Comparison of ENCODE assay signal across 8 cellular contexts in genomic region chr21:26572668-26573381, GRCh38. TPM values are rescaled to one million over a fixed set of nuclear protein-coding genes. Genes with fewer than 3 reads are reported as not detected.
DNase-seq lines count a peak whose midpoint lies in the region; ATAC-seq and TF ChIP-seq lines count a peak whose summit lies in the region.

Gene CYYR1, minus strand, starts transcription at chr21:26573286. Its CDS starts 346 bp downstream, at chr21:26572940.

- no peaks in the 10 kb centered on the region for H4K20me1 ChIP-seq in OCI-LY7 (ENCODE audit: insufficient read depth, low read length)

- H3K4me3 ChIP-seq in BJ (ENCODE audit: low read depth, low read length) (peak within 1 kb of the TSS; percentile 25), heart left ventricle (peak within 1 kb of the TSS; percentile 45 to 68 (median 60)), OCI-LY7 (ENCODE audit: low read depth, low read length, poor library complexity, severe bottlenecking) (no peak within 1 kb of the TSS)

- H3K9me3 ChIP-seq in heart left ventricle (peaks cover 0 to 19% (median 9%) of the 10 kb centered on the region in 12 donors), OCI-LY7 (ENCODE audit: low read length) (0 out of 2 replicates have a peak, but pooled peaks cover 12% of the 10 kb centered on the region)

- intact Hi-C loops in activated B cell treated with CpG ODN at 0.5 μM for 24 hours (cut with micrococcal nuclease), result no loop called here
- intact Hi-C loops in heart left ventricle (cut with DNase I), result loop anchor here in 5 of 10 donors (5.0 to 10.0 kb wide), 5 partner anchors 88 to 688 kb away; partner anchors contain the start of gene APP (in 2 of the 5)
- intact Hi-C loops in OCI-LY7 (cut with micrococcal nuclease; ENCODE audit: unreplicated experiment), result no loop called here

- H3K27me3 ChIP-seq in BJ (ENCODE audit: control insufficient read depth, insufficient read depth, low read length) (peaks cover 9% of the 10 kb centered on the region), heart left ventricle (peaks cover 0 to 13% (median 8%) of the 10 kb centered on the region in 9 donors)

- DNase-seq in BJ (ENCODE audit: low read depth), result no peak
- no peak for DNase-seq in activated B cell treated with CpG ODN at 0.5 μM for 24 hours
- DNase-seq in heart left ventricle, result peak in 4 of 5 donors; percentile 29 to 68 (median 38)
- DNase-seq in omental fat pad (ENCODE audit: low spot score), result no peak
- no peak for DNase-seq in activated CD4-positive, alpha-beta T cell treated with anti-CD3 and anti-CD28 coated beads for 1 hour
- no peak for DNase-seq in OCI-LY7 (ENCODE audit: low spot score)
- no peak for DNase-seq in GDM1 (lab: John Stamatoyannopoulos, UW)

- peak within 1 kb of the TSS; percentile 60 for H3K4me3 Mint-ChIP-seq in activated B cell treated with CpG ODN at 0.5 μM for 24 hours

- H3K4me1 ChIP-seq in heart left ventricle (no peaks in the 10 kb centered on the region), OCI-LY7 (ENCODE audit: insufficient read depth, low read length, poor library complexity, severe bottlenecking) (no peaks in the 10 kb centered on the region)

- ATAC-seq in activated B cell treated with CpG ODN at 0.5 μM for 24 hours (ENCODE audit: low read depth) (no peak), heart left ventricle (peak in 3 of 4 donors; percentile 53 to 69 (median 55)), omental fat pad (ENCODE audit: low FRiP score) (no peak), GM21390 (IDR thresholded peaks at IDR 0.05; ENCODE audit: unreplicated experiment) (no peak)

- H3K4me1 Mint-ChIP-seq in activated B cell treated with CpG ODN at 0.5 μM for 24 hours, result peaks cover 3% of the 10 kb centered on the region

- CTCF ChIA-PET in BJ (lab: Yijun Ruan, JAX) (no interaction called here), activated B cell treated with CpG ODN at 0.5 μM for 24 hours (lab: Charles Lee) (no interaction called here), OCI-LY7 (lab: Charles Lee; ENCODE audit: unreplicated experiment) (no interaction called here)

- no peak within 1 kb of the TSS for H3K27ac Mint-ChIP-seq in activated B cell treated with CpG ODN at 0.5 μM for 24 hours

- no peaks in the 10 kb centered on the region for H3K36me3 ChIP-seq in BJ (ENCODE audit: control insufficient read depth, insufficient read depth, low read length)
- no peaks in the 10 kb centered on the region for H3K36me3 ChIP-seq in heart left ventricle
- no peaks in the 10 kb centered on the region for H3K36me3 ChIP-seq in OCI-LY7 (ENCODE audit: insufficient read depth, low read length)

- no peak within 1 kb of the TSS for H2AFZ ChIP-seq in OCI-LY7 (ENCODE audit: low read length)

- H3K27ac ChIP-seq in heart left ventricle (peak within 1 kb of the TSS; percentile 75 to 91 (median 85)), OCI-LY7 (ENCODE audit: low read depth, low read length, poor library complexity, severe bottlenecking) (no peak within 1 kb of the TSS)

- no peak within 1 kb of the TSS for H3K4me2 ChIP-seq in OCI-LY7 (ENCODE audit: low read length)

- BruUV-seq in OCI-LY7 (replicated peaks; lab: Mats Ljungman, UMichigan), result no TSS peak

- 1 to 2% (median 2%) methylated on average over 26 to 61 of the region's 61 CpGs for WGBS in heart left ventricle, 4 donors

- H3K9me3 Mint-ChIP-seq in activated B cell treated with CpG ODN at 0.5 μM for 24 hours, result peaks cover 14% of the 10 kb centered on the region

- TF ChIP-seq CTCF in BJ (IDR thresholded peaks at IDR 0.05; ENCODE audit: insufficient read depth, low read depth, low read length) (no peak), activated B cell treated with CpG ODN at 0.5 μM for 24 hours (IDR thresholded peaks at IDR 0.05) (no peak), heart left ventricle (IDR thresholded peaks at IDR 0.05) (no peak), omental fat pad (IDR thresholded peaks at IDR 0.05) (no peak), OCI-LY7 (conservative IDR thresholded peaks at IDR 0.05; ENCODE audit: low read length) (no peak)

- no peaks in the 10 kb centered on the region for H3K79me2 ChIP-seq in OCI-LY7 (ENCODE audit: insufficient read depth, low read depth, low read length)

- peak in 1 of 2 donors; percentile 43 for TF ChIP-seq POLR2A in heart left ventricle (IDR thresholded peaks at IDR 0.05)

- H3K9me2 ChIP-seq in OCI-LY7 (ENCODE audit: insufficient read depth, low read length), result no peaks in the 10 kb centered on the region

- POLR2A ChIA-PET in BJ (lab: Charles Lee), result no interaction called here
- POLR2A ChIA-PET in activated B cell treated with CpG ODN at 0.5 μM for 24 hours (lab: Charles Lee), result no interaction called here
- POLR2A ChIA-PET in OCI-LY7 (lab: Charles Lee), result no interaction called here

- peaks cover 2% of the 10 kb centered on the region for H3K27me3 Mint-ChIP-seq in activated B cell treated with CpG ODN at 0.5 μM for 24 hours

- H3K36me3 Mint-ChIP-seq in activated B cell treated with CpG ODN at 0.5 μM for 24 hours (ENCODE audit: low read depth), result no peaks in the 10 kb centered on the region

RNA-seq across cellular contexts. Expression of gene CYYR1, which starts in this region (rescaled TPM):
- polyA plus RNA-seq in BJ (2011; rRNA removed), result not detected in 2 replicates
- not detected in 2 replicates for polyA minus RNA-seq in BJ (2011; rRNA and poly(A)+ RNA removed)
- not detected in 2 replicates for total RNA-seq in activated B cell treated with CpG ODN at 0.5 μM for 24 hours
- total RNA-seq in heart left ventricle, result 10 to 100 TPM; 12.1 to 37.6 (median 16.9) TPM
- polyA plus RNA-seq in heart left ventricle, result 10 to 100 TPM; 17.2 to 21.9 TPM
- total RNA-seq in omental fat pad, result 10 to 100 TPM; 14.3 to 72.8 (median 20.4) TPM
- total RNA-seq in OCI-LY7 (2014; rRNA removed; shearing (Covaris generic)), result not detected in 2 replicates
- not detected in 2 replicates for total RNA-seq in OCI-LY7 (2022)

Comparison
In these comparisons a context has a peak if more than half of its experiments do, and no peak if none do; other contexts are left out.
1. RNA of gene CYYR1 (total RNA-seq): 14.3 to 72.8 TPM in omental fat pad and 12.1 to 37.6 TPM in heart left ventricle; not detected in activated B cell treated with CpG ODN at 0.5 μM for 24 hours and not detected in OCI-LY7; every median in the first group is over 10 times any median in the second.
2. RNA of gene CYYR1 (polyA plus RNA-seq): 17.2 to 21.9 TPM in heart left ventricle; not detected in BJ; every median in the first group is over 10 times any median in the second.
3. DNase-seq: peak in heart left ventricle (4 of 5); none in BJ (single experiment), activated B cell treated with CpG ODN at 0.5 μM for 24 hours (single experiment), omental fat pad (single experiment), activated CD4-positive, alpha-beta T cell treated with anti-CD3 and anti-CD28 coated beads for 1 hour (single experiment), OCI-LY7 (single experiment) and GDM1 (single experiment).
4. ATAC-seq: peak in heart left ventricle (3 of 4); none in activated B cell treated with CpG ODN at 0.5 μM for 24 hours (single experiment), omental fat pad (single experiment) and GM21390 (single experiment).